4 cellular contexts compared by ENCODE assay signal in genomic region chr11:26316372-26316771, GRCh38. TPM values are rescaled to one million over a fixed set of nuclear protein-coding genes. Genes with fewer than 3 reads are reported as not detected.
"Had no signal": no experiment of that assay in that cellular context is flagged by ENCODE, and none has a peak within 500 bp of the region (broad histone marks: within the 10 kb centered on the region; RNA-seq: fewer than 3 reads in every experiment).

No MANE protein-coding gene starts in this region.

RNA-seq across cellular contexts. Expression of gene ANO3, which starts 15.6 kb away (rescaled TPM):
- total RNA-seq: activated B cell treated with CpG ODN at 0.5 μM for 24 hours; activated CD4-positive, alpha-beta T cell treated with anti-CD3 and anti-CD28 coated beads, Interleukin-2, amount 10 ng/mL, durations not matched to agents 24 days and 14 days; activated T-helper 1 cell treated with anti-CD3 and anti-CD28 coated beads, Interleukin-12 subunit alpha, Interleukin-12 subunit beta, Interleukin-2, Interleukin-4 antibody, amounts not matched to agents 30 ng/mL and 10 ng/mL and 1 ng/mL, durations not matched to agents 14 hours and 24 hours and 36 hours; dermis blood vessel endothelial cell had no signal
